ENCODE assay signal across 31 cellular contexts in genomic region chr11:84902445-84902844, GRCh38.
"Had no signal": no experiment of that assay in that cellular context is flagged by ENCODE, and none has a peak within 500 bp of the region (broad histone marks: within the 10 kb centered on the region; RNA-seq: fewer than 3 reads in every experiment).

No MANE protein-coding gene starts in this region.

- H3K36me3 Mint-ChIP-seq: mesothelial cell of epicardium; naive B cell; stimulated activated memory B cell treated with anti-CD40 and anti-IgM and Interleukin-4, amounts not matched to agents 10 μg/mL and 1 μg/mL and 100 μg/mL, for 72 hours; type B pancreatic cell had no signal

- H3K27me3 Mint-ChIP-seq: activated CD4-positive, alpha-beta memory T cell treated with anti-CD3 and anti-CD28 coated beads, Interleukin-2, amount 10 ng/mL, durations not matched to agents 7 days and 5 days; activated CD4-positive, alpha-beta T cell treated with anti-CD3 and anti-CD28 coated beads, Interleukin-2, amount 10 ng/mL, durations not matched to agents 7 days and 5 days; activated naive CD8-positive, alpha-beta T cell treated with anti-CD3 and anti-CD28 coated beads, Interleukin-2, amount 50 U/mL, for 24 hours; activated T-cell treated with anti-CD3 and anti-CD28 coated beads, Interleukin-2, amount 50 U/mL, for 24 hours; central memory CD8-positive, alpha-beta T cell; dendritic cell treated with granulocyte-macrophage colony-stimulating factor and Interleukin-4, amounts not matched to agents 40 ng/mL and 50 ng/mL, for 4 days; naive B cell; progenitor cell of endocrine pancreas; stimulated activated memory B cell treated with anti-CD40 and anti-IgM and Interleukin-4, amounts not matched to agents 10 μg/mL and 1 μg/mL and 100 μg/mL, for 72 hours; stimulated activated naive CD8-positive, alpha-beta T cell treated with anti-CD3 and anti-CD28 coated beads, Interleukin-15, amount 100 ng/mL, for 72 hours; T-helper 17 cell; type B pancreatic cell had no signal

- H3K4me3 Mint-ChIP-seq: activated CD4-positive, alpha-beta memory T cell treated with anti-CD3 and anti-CD28 coated beads, Interleukin-2, amount 10 ng/mL, durations not matched to agents 7 days and 5 days; activated CD4-positive, alpha-beta T cell treated with anti-CD3 and anti-CD28 coated beads, Interleukin-2, amount 10 ng/mL, durations not matched to agents 7 days and 5 days; activated naive CD8-positive, alpha-beta T cell treated with anti-CD3 and anti-CD28 coated beads, Interleukin-2, amount 50 U/mL, for 24 hours; activated T-cell treated with anti-CD3 and anti-CD28 coated beads, Interleukin-2, amount 50 U/mL, for 24 hours; central memory CD8-positive, alpha-beta T cell; dendritic cell treated with granulocyte-macrophage colony-stimulating factor and Interleukin-4, amounts not matched to agents 40 ng/mL and 50 ng/mL, for 4 days; endodermal cell; mesothelial cell of epicardium; naive B cell; nephron progenitor cell; stimulated activated memory B cell treated with anti-CD40 and anti-IgM and Interleukin-4, amounts not matched to agents 10 μg/mL and 1 μg/mL and 100 μg/mL, for 72 hours; stimulated activated naive CD8-positive, alpha-beta T cell treated with anti-CD3 and anti-CD28 coated beads, Interleukin-15, amount 100 ng/mL, for 72 hours; T-helper 17 cell; type B pancreatic cell had no signal

- DNase-seq: activated CD4-positive, alpha-beta memory T cell treated with anti-CD3 and anti-CD28 coated beads, Interleukin-2, amount 10 ng/mL, durations not matched to agents 7 days and 5 days; activated CD4-positive, alpha-beta T cell treated with anti-CD3 and anti-CD28 coated beads for 1 hour; activated CD4-positive, alpha-beta T cell treated with anti-CD3 and anti-CD28 coated beads, Interleukin-2, amount 10 ng/mL, durations not matched to agents 7 days and 5 days; activated CD8-positive, alpha-beta memory T cell treated with anti-CD3 and anti-CD28 coated beads, Interleukin-2, amount 50 U/mL, for 48 hours; activated gamma-delta T cell treated with Interleukin-2 at 50 U/mL for 16 hours; activated naive CD4-positive, alpha-beta T cell treated with anti-CD3 and anti-CD28 coated beads, Interleukin-2, amount 50 U/mL, for 16 hours; activated naive CD8-positive, alpha-beta T cell treated with anti-CD3 and anti-CD28 coated beads, Interleukin-2, amount 50 U/mL, for 24 hours; activated T-cell treated with anti-CD3 and anti-CD28 coated beads, Interleukin-2, amount 50 U/mL, for 24 hours; endodermal cell; head of caudate nucleus; kidney glomerular epithelial cell; left lung; naive B cell; nephron progenitor cell; ovary; sigmoid colon; small intestine; stimulated activated CD4-positive, alpha-beta T cell treated with anti-CD3 and anti-CD28 coated beads, Interleukin-4, amount 100 ng/mL, for 24 hours; stimulated activated naive CD8-positive, alpha-beta T cell treated with anti-CD3 and anti-CD28 coated beads, Interleukin-15, amount 100 ng/mL, for 72 hours; substantia nigra; T-helper 17 cell; T1000; uterus; WERI-Rb-1 had no signal

- H3K9me3 Mint-ChIP-seq: activated CD4-positive, alpha-beta memory T cell treated with anti-CD3 and anti-CD28 coated beads, Interleukin-2, amount 10 ng/mL, durations not matched to agents 7 days and 5 days; endodermal cell; mesothelial cell of epicardium; nephron progenitor cell; stimulated activated memory B cell treated with anti-CD40 and anti-IgM and Interleukin-4, amounts not matched to agents 10 μg/mL and 1 μg/mL and 100 μg/mL, for 72 hours; type B pancreatic cell had no signal

- ATAC-seq: activated naive CD8-positive, alpha-beta T cell treated with anti-CD3 and anti-CD28 coated beads, Interleukin-2, amount 50 U/mL, for 24 hours; esophagus mucosa; left lung; stimulated activated memory B cell treated with anti-CD40 and anti-IgM and Interleukin-4, amounts not matched to agents 10 μg/mL and 1 μg/mL and 100 μg/mL, for 72 hours; stimulated activated naive CD8-positive, alpha-beta T cell treated with anti-CD3 and anti-CD28 coated beads, Interleukin-15, amount 100 ng/mL, for 72 hours; T-helper 17 cell had no signal

- H3K4me1 Mint-ChIP-seq: activated CD4-positive, alpha-beta memory T cell treated with anti-CD3 and anti-CD28 coated beads, Interleukin-2, amount 10 ng/mL, durations not matched to agents 7 days and 5 days; activated CD4-positive, alpha-beta T cell treated with anti-CD3 and anti-CD28 coated beads, Interleukin-2, amount 10 ng/mL, durations not matched to agents 7 days and 5 days; activated naive CD8-positive, alpha-beta T cell treated with anti-CD3 and anti-CD28 coated beads, Interleukin-2, amount 50 U/mL, for 24 hours; central memory CD8-positive, alpha-beta T cell; endodermal cell; naive B cell; nephron progenitor cell; stimulated activated memory B cell treated with anti-CD40 and anti-IgM and Interleukin-4, amounts not matched to agents 10 μg/mL and 1 μg/mL and 100 μg/mL, for 72 hours; stimulated activated naive CD8-positive, alpha-beta T cell treated with anti-CD3 and anti-CD28 coated beads, Interleukin-15, amount 100 ng/mL, for 72 hours; T-helper 17 cell had no signal

- H3K27ac Mint-ChIP-seq: activated CD4-positive, alpha-beta memory T cell treated with anti-CD3 and anti-CD28 coated beads, Interleukin-2, amount 10 ng/mL, durations not matched to agents 7 days and 5 days; activated CD4-positive, alpha-beta T cell treated with anti-CD3 and anti-CD28 coated beads, Interleukin-2, amount 10 ng/mL, durations not matched to agents 7 days and 5 days; activated naive CD8-positive, alpha-beta T cell treated with anti-CD3 and anti-CD28 coated beads, Interleukin-2, amount 50 U/mL, for 24 hours; activated T-cell treated with anti-CD3 and anti-CD28 coated beads, Interleukin-2, amount 50 U/mL, for 24 hours; dendritic cell treated with granulocyte-macrophage colony-stimulating factor and Interleukin-4, amounts not matched to agents 40 ng/mL and 50 ng/mL, for 4 days; endodermal cell; mesothelial cell of epicardium; naive B cell; nephron progenitor cell; progenitor cell of endocrine pancreas; stimulated activated memory B cell treated with anti-CD40 and anti-IgM and Interleukin-4, amounts not matched to agents 10 μg/mL and 1 μg/mL and 100 μg/mL, for 72 hours; stimulated activated naive CD8-positive, alpha-beta T cell treated with anti-CD3 and anti-CD28 coated beads, Interleukin-15, amount 100 ng/mL, for 72 hours; T-helper 17 cell; type B pancreatic cell had no signal
